8 cellular contexts compared by ENCODE assay signal in the genomic region with DNA sequence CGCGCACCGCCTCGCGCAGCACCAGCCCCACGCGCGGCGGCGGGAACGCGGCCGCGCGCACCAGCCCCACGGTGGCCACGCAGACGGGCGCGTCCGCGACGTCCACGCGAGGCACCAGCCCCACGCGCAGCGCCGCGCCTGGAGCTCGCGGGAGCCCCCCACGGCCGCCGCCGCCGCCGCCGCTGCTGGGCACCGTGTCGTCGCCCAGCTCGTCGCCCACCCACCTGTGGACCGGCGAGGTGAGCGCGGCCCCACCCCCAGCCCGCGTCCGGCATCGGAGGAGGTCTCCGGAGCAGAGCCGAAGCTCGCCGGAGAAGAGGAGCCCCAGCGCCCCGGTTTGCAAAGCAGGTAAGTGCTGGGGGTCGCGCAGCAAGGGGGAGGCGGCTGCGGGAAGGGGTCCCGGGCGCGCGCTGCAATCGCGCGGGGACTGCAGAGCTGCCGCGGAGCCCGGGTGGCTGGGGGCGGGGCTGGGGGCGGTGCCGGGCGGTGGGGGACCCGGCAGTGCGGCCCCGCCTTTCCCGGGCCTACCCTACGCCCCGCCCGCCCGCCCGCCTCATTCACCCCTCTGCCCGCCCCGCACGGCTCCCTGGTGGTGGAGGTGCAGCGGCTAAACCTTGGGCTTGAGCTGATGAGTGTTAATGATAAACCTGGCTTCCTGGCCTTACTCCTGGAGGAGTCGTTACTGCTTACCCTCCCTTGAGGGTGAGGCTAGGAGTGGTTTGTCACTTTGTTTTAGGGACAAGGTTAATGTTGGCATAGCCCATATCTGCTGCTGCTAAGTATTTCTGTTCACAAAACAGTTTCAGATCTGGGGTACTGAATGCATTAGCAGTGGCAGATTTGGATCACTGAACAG. TPM values are rescaled to one million over a fixed set of nuclear protein-coding genes. Genes with fewer than 3 reads are reported as not detected.
DNase-seq lines count a peak whose midpoint lies in the region; ATAC-seq and TF ChIP-seq lines count a peak whose summit lies in the region.

No MANE protein-coding gene starts in this region.

- H3K9ac ChIP-seq in Karpas-422 (ENCODE audit: low read length): peak overlapping the region; percentile 98
- peak overlapping the region; percentile 66 to 69 for H3K9ac ChIP-seq in stomach smooth muscle (ENCODE audit: low read length in 2 of 2)

- H3F3A ChIP-seq in GM23338 (replicated peaks; ENCODE audit: low read depth): peaks cover 3% of the 10 kb centered on the region; the same call in 1 of the 2 replicates

- no peak for TF ChIP-seq CTCF in GM23338 (conservative IDR thresholded peaks at IDR 0.05; ENCODE audit: low read depth in 2 of 2)
- no peak for TF ChIP-seq CTCF in fibroblast of the aortic adventitia (IDR thresholded peaks at IDR 0.05; ENCODE audit: insufficient read depth, low read length)
- TF ChIP-seq CTCF in neural crest cell (conservative IDR thresholded peaks at IDR 0.05): no peak

- H3K36me3 ChIP-seq in GM23338 (ENCODE audit: insufficient read depth) (no peaks in the 10 kb centered on the region), Karpas-422 (ENCODE audit: insufficient read depth, low read length) (no peaks in the 10 kb centered on the region), stomach smooth muscle (ENCODE audit: control insufficient read depth in 2 of 2, insufficient read depth in 2 of 2, low read length in 2 of 2) (no peaks in the 10 kb centered on the region)

- H3K4me3 ChIP-seq in GM23338 (peak overlapping the region; percentile 97), Karpas-422 (ENCODE audit: low read length) (peak overlapping the region; percentile 98), fibroblast of the aortic adventitia (ENCODE audit: low read depth, low read length) (peak overlapping the region; percentile 81), stomach smooth muscle (ENCODE audit: low read length in 2 of 2) (peak overlapping the region; percentile 84 to 85)

- peaks cover 47% of the 10 kb centered on the region for H3K79me2 ChIP-seq in GM23338 (replicated peaks; ENCODE audit: insufficient read depth)
- H3K79me2 ChIP-seq in Karpas-422 (ENCODE audit: low read length): peaks cover 10% of the 10 kb centered on the region; the same call in 1 of the 2 replicates

- no peaks in the 10 kb centered on the region for H3K9me3 Mint-ChIP-seq in GM23338
- H3K9me3 Mint-ChIP-seq in neural crest cell: no peaks in the 10 kb centered on the region

- H3K27me3 ChIP-seq in GM23338 (ENCODE audit: insufficient read depth) (no peaks in the 10 kb centered on the region), Karpas-422 (ENCODE audit: low read length) (no peaks in the 10 kb centered on the region), stomach smooth muscle (ENCODE audit: control insufficient read depth in 1 of 2, insufficient read depth in 2 of 2, low read length in 2 of 2) (no peaks in the 10 kb centered on the region)

- H3K4me3 Mint-ChIP-seq in GM23338 (peak overlapping the region; percentile 98), neural crest cell (peak overlapping the region; percentile 100)

- H3K4me1 Mint-ChIP-seq in GM23338 (peaks cover 21% of the 10 kb centered on the region), neural crest cell (peaks cover 29% of the 10 kb centered on the region)

- no peaks in the 10 kb centered on the region; the same call in 2 of the 3 replicates for H3K36me3 Mint-ChIP-seq in GM23338 (ENCODE audit: low read depth)
- no peaks in the 10 kb centered on the region for H3K36me3 Mint-ChIP-seq in neural crest cell (ENCODE audit: low read depth)

- no peaks in the 10 kb centered on the region for H3K9me3 ChIP-seq in Karpas-422 (ENCODE audit: low read length)
- no peaks in the 10 kb centered on the region for H3K9me3 ChIP-seq in stomach smooth muscle (ENCODE audit: control insufficient read depth in 2 of 2, low read length in 2 of 2)

- H4K20me1 ChIP-seq in GM23338 (replicated peaks; ENCODE audit: insufficient read depth) (peaks cover 19% of the 10 kb centered on the region), Karpas-422 (ENCODE audit: insufficient read depth, low read depth, low read length) (peaks cover 11% of the 10 kb centered on the region; the same call in 1 of the 2 replicates)

- H3K4me2 ChIP-seq in GM23338: peak overlapping the region; percentile 96
- H3K4me2 ChIP-seq in Karpas-422 (ENCODE audit: low read depth, low read length, poor library complexity, severe bottlenecking): peak overlapping the region; percentile 93

- H3K27ac Mint-ChIP-seq in GM23338 (peak overlapping the region; percentile 66), neural crest cell (ENCODE audit: unreplicated experiment) (peak overlapping the region; percentile 59)

- no peaks in the 10 kb centered on the region for H3K9me2 ChIP-seq in GM23338 (ENCODE audit: insufficient read depth)
- no peaks in the 10 kb centered on the region for H3K9me2 ChIP-seq in Karpas-422 (replicated peaks; ENCODE audit: insufficient read depth, low read length)

- peak; percentile 82 for DNase-seq in ELR (ENCODE audit: low read depth)
- DNase-seq in GM23338 (ENCODE audit: low spot score): peak; percentile 90
- DNase-seq in Karpas-422: peak; percentile 89
- DNase-seq in RPMI7951 (ENCODE audit: low read depth): peak; percentile 70
- peak; percentile 80 for DNase-seq in activated effector memory CD4-positive, alpha-beta T cell treated with Interleukin-2 at 50 U/mL for 16 hours
- DNase-seq in fibroblast of the aortic adventitia (ENCODE audit: low read depth): peak; percentile 33
- peak; percentile 58 for DNase-seq in neural crest cell (ENCODE audit: low read depth, low spot score)

- H3K4me1 ChIP-seq in GM23338 (ENCODE audit: insufficient read depth): peaks cover 17% of the 10 kb centered on the region
- peaks cover 20% of the 10 kb centered on the region for H3K4me1 ChIP-seq in Karpas-422 (ENCODE audit: low read length)
- H3K4me1 ChIP-seq in stomach smooth muscle (ENCODE audit: control insufficient read depth, insufficient read depth, low read length): peaks cover 4% of the 10 kb centered on the region

- ATAC-seq in GM23338: peak; percentile 60

- H3K27ac ChIP-seq in GM23338 (ENCODE audit: low read depth) (peak overlapping the region; percentile 91), Karpas-422 (ENCODE audit: low read length) (no peak overlapping the region), stomach smooth muscle (ENCODE audit: low read length) (no peak overlapping the region)

- peak overlapping the region; percentile 86; the same call in 1 of the 2 replicates for H2AFZ ChIP-seq in GM23338
- H2AFZ ChIP-seq in Karpas-422 (ENCODE audit: low read length): peak overlapping the region; percentile 88

- peaks cover 5% of the 10 kb centered on the region for H3K27me3 Mint-ChIP-seq in GM23338 (ENCODE audit: insufficient read depth, low read depth, poor library complexity)
- no peaks in the 10 kb centered on the region for H3K27me3 Mint-ChIP-seq in neural crest cell (ENCODE audit: low read depth)

TF ChIP-seq in GM23338, 12 proteins besides CTCF, POLR2A, EP300 and RAD21:
- TF ChIP-seq POLR2AphosphoS5 (IDR thresholded peaks at IDR 0.05; ENCODE audit: low read depth): peak; percentile 68
- TF ChIP-seq ZNF114 (CRISPR knock-in tag; IDR thresholded peaks at IDR 0.05): no peak

RNA-seq across cellular contexts. Expression of gene FAM117B, which starts 0.9 kb away (rescaled TPM):
- total RNA-seq in GM23338 (2014; rRNA removed; shearing (Covaris generic)): 23.0 and 24.7 TPM in 2 replicates
- polyA plus RNA-seq in GM23338 (2016; fragmentation: Nextera tagmentation; extraction: Ambion mirVana): 8.3 and 8.4 TPM in 2 replicates
- total RNA-seq in Karpas-422 (2014; rRNA removed; shearing (Covaris generic); ENCODE audit: low replicate concordance): 4.6 and 8.0 TPM in 2 replicates
- 1.2 and 1.9 TPM in 2 replicates for total RNA-seq in RPMI7951 (2014; rRNA removed; shearing (Covaris generic))
- total RNA-seq in fibroblast of the aortic adventitia (ENCODE audit: low replicate concordance) (4.7 and 5.5 TPM in 2 replicates), neural crest cell (22.8 and 24.6 TPM in 2 replicates)

Comparison
In these comparisons a context has a peak if more than half of its experiments do, and no peak if none do; other contexts are left out.
1. DNase-seq: peak in every context shown above with its lines; median percentile 90 in GM23338; 89 in Karpas-422; 82 in ELR; 80 in activated effector memory CD4-positive, alpha-beta T cell treated with Interleukin-2 at 50 U/mL for 16 hours; 70 in RPMI7951; 58 in neural crest cell; 33 in fibroblast of the aortic adventitia.